Comparison of ENCODE assay signal across 8 cellular contexts in the genomic region with DNA sequence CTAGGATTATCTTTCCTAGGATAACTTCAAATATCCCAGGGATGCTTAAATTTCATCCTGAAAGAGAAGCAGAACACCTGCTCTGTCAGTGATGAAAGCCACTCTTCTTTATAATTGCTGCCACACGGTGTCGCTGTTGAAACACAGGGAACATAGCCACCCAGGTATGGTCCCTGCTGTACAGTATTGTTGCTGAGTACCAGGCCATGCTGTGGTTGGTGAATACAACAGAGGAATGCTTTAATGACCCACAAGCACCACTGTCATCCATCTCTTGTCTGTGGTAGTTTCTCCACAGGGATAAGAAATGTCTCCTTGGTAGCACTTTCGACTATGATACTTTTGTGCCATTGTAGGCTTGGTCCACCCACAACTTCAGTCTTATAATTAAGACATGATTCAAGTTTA.
DNase-seq lines count a peak whose midpoint lies in the region; ATAC-seq and TF ChIP-seq lines count a peak whose summit lies in the region.

No MANE protein-coding gene starts in this region.

- DNase-seq in DND-41 (peak; percentile 72), LNCaP clone FGC (ENCODE audit: low read depth) (peak; percentile 44), SJSA1 (ENCODE audit: low read depth in 1 of 2, low spot score in 2 of 2) (peak; percentile 51 to 67), glutamatergic neuron (peak; percentile 75), prostate gland (ENCODE audit: low spot score) (peak; percentile 79), aorta (peak; percentile 50 to 76)
- DNase-seq in activated naive CD4-positive, alpha-beta T cell treated with Interleukin-2 at 50 U/mL for 16 hours, result peak; percentile 67

- H4K20me1 ChIP-seq in DND-41 (ENCODE audit: insufficient read depth, low read length), result no peaks in the 10 kb centered on the region

- H3K4me2 ChIP-seq in DND-41 (ENCODE audit: insufficient read depth, low read length), result no peak overlapping the region

- no peak overlapping the region for H3K9ac ChIP-seq in DND-41 (ENCODE audit: low read depth, low read length)

- H3K27ac ChIP-seq in DND-41 (ENCODE audit: low read length) (no peak overlapping the region), SJSA1 (no peak overlapping the region), prostate gland (no peak overlapping the region), aorta (ENCODE audit: low read depth in 1 of 2, low read length in 2 of 2) (no peak overlapping the region)

- no peak overlapping the region for H2AFZ ChIP-seq in DND-41 (ENCODE audit: low read depth, low read length)

- H3K9me3 ChIP-seq in DND-41 (ENCODE audit: insufficient read depth, low read length, severe bottlenecking) (no peaks in the 10 kb centered on the region), SJSA1 (replicated peaks) (no peaks in the 10 kb centered on the region), prostate gland (no peaks in the 10 kb centered on the region), aorta (ENCODE audit: control insufficient read depth, low read length) (no peaks in the 10 kb centered on the region)

- TF ChIP-seq CTCF in DND-41 (IDR thresholded peaks at IDR 0.05; ENCODE audit: borderline replicate concordance, extremely low read depth, low read length, poor library complexity, severe bottlenecking) (peak; percentile 91), LNCaP clone FGC (IDR thresholded peaks at IDR 0.05; ENCODE audit: control insufficient read depth, extremely low read depth, insufficient read depth) (peak; percentile 95), glutamatergic neuron (IDR thresholded peaks at IDR 0.05; ENCODE audit: partially characterized antibody, unreplicated experiment) (peak; percentile 86), prostate gland (IDR thresholded peaks at IDR 0.05) (peak; percentile 69 to 88 (median 80))

- no peaks in the 10 kb centered on the region for H3K79me2 ChIP-seq in DND-41 (ENCODE audit: insufficient read depth, low read length)

- no peak overlapping the region for H3K4me3 Mint-ChIP-seq in glutamatergic neuron (ENCODE audit: unreplicated experiment)

- no peaks in the 10 kb centered on the region for H3K4me1 ChIP-seq in DND-41 (ENCODE audit: insufficient read depth, low read length)
- no peaks in the 10 kb centered on the region for H3K4me1 ChIP-seq in SJSA1 (replicated peaks)
- H3K4me1 ChIP-seq in prostate gland (replicated peaks), result no peaks in the 10 kb centered on the region
- H3K4me1 ChIP-seq in aorta (ENCODE audit: control insufficient read depth in 1 of 2, insufficient read depth in 2 of 2, low read length in 2 of 2), result no peaks in the 10 kb centered on the region

- H3K9me3 Mint-ChIP-seq in glutamatergic neuron (ENCODE audit: unreplicated experiment), result peaks cover 2% of the 10 kb centered on the region

- intact Hi-C loops in prostate gland (cut with DNase I) (loop anchor here (5.0 kb wide), 2 partner anchors 190 to 205 kb away; a partner anchor contains a TSS), aorta (cut with DNase I) (loop anchor here (2.0 to 5.0 kb wide), 3 partner anchors 115 to 207 kb away; no protein-coding TSS in a partner anchor)

- H3K4me3 ChIP-seq in DND-41 (ENCODE audit: low read depth in 1 of 2, low read length in 2 of 2), result no peak overlapping the region
- H3K4me3 ChIP-seq in LNCaP clone FGC (ENCODE audit: low read depth, low read length), result no peak overlapping the region
- no peak overlapping the region for H3K4me3 ChIP-seq in SJSA1
- no peak overlapping the region for H3K4me3 ChIP-seq in prostate gland
- H3K4me3 ChIP-seq in aorta (ENCODE audit: low read length in 2 of 2), result no peak overlapping the region

- TF ChIP-seq POLR2A in prostate gland (IDR thresholded peaks at IDR 0.05), result no peak

- peaks cover 3% of the 10 kb centered on the region for H3K27me3 ChIP-seq in DND-41 (ENCODE audit: insufficient read depth, low read length, poor library complexity)
- H3K27me3 ChIP-seq in SJSA1 (replicated peaks), result peaks cover 19% of the 10 kb centered on the region
- no peaks in the 10 kb centered on the region for H3K27me3 ChIP-seq in prostate gland (replicated peaks; ENCODE audit: insufficient read depth)
- H3K27me3 ChIP-seq in aorta (ENCODE audit: control insufficient read depth in 1 of 2, insufficient read depth in 2 of 2, low read length in 1 of 2), result no peaks in the 10 kb centered on the region

- ATAC-seq in DND-41 (ENCODE audit: insufficient read depth, low read depth) (peak; percentile 96), GM21529 (IDR thresholded peaks at IDR 0.05; ENCODE audit: unreplicated experiment) (peak; percentile 76), aorta (ENCODE audit: low FRiP score) (peak; percentile 85)

- H3K27me3 Mint-ChIP-seq in glutamatergic neuron (ENCODE audit: unreplicated experiment), result no peaks in the 10 kb centered on the region

- no peaks in the 10 kb centered on the region for H3K36me3 Mint-ChIP-seq in glutamatergic neuron (ENCODE audit: unreplicated experiment)

- H3K27ac Mint-ChIP-seq in glutamatergic neuron (ENCODE audit: unreplicated experiment), result no peak overlapping the region

- no peaks in the 10 kb centered on the region for H3K36me3 ChIP-seq in DND-41 (ENCODE audit: insufficient read depth, low read length)
- H3K36me3 ChIP-seq in SJSA1, result no peaks in the 10 kb centered on the region
- H3K36me3 ChIP-seq in prostate gland, result no peaks in the 10 kb centered on the region
- H3K36me3 ChIP-seq in aorta (ENCODE audit: control insufficient read depth in 1 of 2, insufficient read depth in 2 of 2, low read length in 1 of 2), result no peaks in the 10 kb centered on the region

- 32% methylated on average over 3 of the region's 3 CpGs for WGBS in prostate gland
- WGBS in aorta, 2 donors, result 32 to 33% methylated on average over 3 of the region's 3 CpGs

- no peaks in the 10 kb centered on the region for H3K4me1 Mint-ChIP-seq in glutamatergic neuron (ENCODE audit: low read depth, unreplicated experiment)
